In genomic region chr15:71162309-71162708, GRCh38 we compare ENCODE assay signal across 3 cellular contexts.
"Had no signal": no experiment of that assay in that cellular context is flagged by ENCODE, and none has a peak within 500 bp of the region (broad histone marks: within the 10 kb centered on the region; RNA-seq: fewer than 3 reads in every experiment).

No MANE protein-coding gene starts in this region.

- DNase-seq: GDM1, GF-D8 had no signal

- ATAC-seq: GM12878 had no signal

- H3K4me3 ChIP-seq: GM12878 had no signal
